In the genomic region with DNA sequence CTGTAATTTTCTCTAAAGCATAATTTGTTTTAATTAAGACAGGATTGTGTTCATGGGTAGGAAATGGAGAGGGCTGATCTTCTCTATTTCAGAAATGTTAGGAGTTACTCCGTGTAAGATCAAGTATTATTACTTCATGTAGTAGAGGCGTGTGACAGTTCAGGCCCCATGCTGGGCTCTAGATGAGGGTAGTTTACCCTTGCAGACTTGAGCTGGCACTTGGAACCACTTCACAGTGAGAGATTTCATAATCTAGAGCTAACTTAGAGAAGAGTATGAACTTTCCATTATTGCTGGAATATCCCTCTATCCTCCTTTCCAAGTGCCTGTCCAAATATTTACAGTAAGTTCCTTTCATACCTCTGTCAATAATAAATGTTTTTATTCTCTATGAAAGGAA, we compare ENCODE assay signal across 22 cellular contexts.
DNase-seq lines count a peak whose midpoint lies in the region; ATAC-seq and TF ChIP-seq lines count a peak whose summit lies in the region.
"Had no signal": no experiment of that assay in that cellular context is flagged by ENCODE, and none has a peak within 500 bp of the region (broad histone marks: within the 10 kb centered on the region; RNA-seq: fewer than 3 reads in every experiment).

No MANE protein-coding gene starts in this region.

- ATAC-seq in left lobe of liver = peak; percentile 57
- no peak for ATAC-seq in lung (ENCODE audit: insufficient read depth, low FRiP score)
- ATAC-seq: A549, GM12878 had no signal

- H3K9me3 ChIP-seq in lung (ENCODE audit: control insufficient read depth in 2 of 2, insufficient read depth in 1 of 2, low read length in 1 of 2) (no peaks in the 10 kb centered on the region), vagina (no peaks in the 10 kb centered on the region)
- H3K9me3 ChIP-seq: A549; BE2C; BLaER1 treated with 17β-estradiol and CSF1 and Interleukin-3, amounts not matched to agents 10 nM and 100 nM had no signal

- no peak for TF ChIP-seq POLR2A in vagina (IDR thresholded peaks at IDR 0.05)

- no peak for TF ChIP-seq CTCF in choroid plexus epithelial cell (conservative IDR thresholded peaks at IDR 0.05; ENCODE audit: low read depth, low read length)
- no peak for TF ChIP-seq CTCF in lung (IDR thresholded peaks at IDR 0.05; ENCODE audit: control extremely low read depth, extremely low read depth)
- TF ChIP-seq CTCF in vagina (IDR thresholded peaks at IDR 0.05) = no peak

- peaks cover 0 to 1% of the 10 kb centered on the region in 2 donors for H3K36me3 ChIP-seq in lung (ENCODE audit: control insufficient read depth in 2 of 2, insufficient read depth in 2 of 2, low read length in 2 of 2)
- no peaks in the 10 kb centered on the region for H3K36me3 ChIP-seq in vagina
- H3K36me3 ChIP-seq: BE2C; BLaER1 treated with 17β-estradiol and CSF1 and Interleukin-3, amounts not matched to agents 10 nM and 100 nM had no signal

- H3K27ac ChIP-seq in lung (ENCODE audit: low read depth in 1 of 2, low read length in 1 of 2) (no peak overlapping the region), vagina (no peak overlapping the region)
- H3K27ac ChIP-seq: A549; BLaER1 treated with 17β-estradiol and CSF1 and Interleukin-3, amounts not matched to agents 10 nM and 100 nM; GM23248 had no signal

- intact Hi-C loops in vagina (cut with DNase I) = no loop called here

- no peak overlapping the region for H3K4me3 ChIP-seq in choroid plexus epithelial cell (ENCODE audit: low read depth, low read length)
- no peak overlapping the region for H3K4me3 ChIP-seq in lung
- no peak overlapping the region for H3K4me3 ChIP-seq in vagina
- H3K4me3 ChIP-seq: A549; BLaER1 treated with 17β-estradiol and CSF1 and Interleukin-3, amounts not matched to agents 10 nM and 100 nM; GM12878; GM23248 had no signal

- peaks cover 0 to 3% of the 10 kb centered on the region in 2 donors for H3K4me1 ChIP-seq in lung (ENCODE audit: control insufficient read depth in 2 of 2, insufficient read depth in 2 of 2, low read length in 2 of 2)
- no peaks in the 10 kb centered on the region for H3K4me1 ChIP-seq in vagina
- H3K4me1 ChIP-seq: A549; BE2C; BLaER1 treated with 17β-estradiol and CSF1 and Interleukin-3, amounts not matched to agents 10 nM and 100 nM had no signal

- 59 to 63% methylated on average over 2 of the region's 2 CpGs for WGBS in lung, 2 donors

- DNase-seq in choroid plexus epithelial cell (ENCODE audit: low read depth) = peak; percentile 18
- no peak for DNase-seq in left lobe of liver (ENCODE audit: low spot score)
- peak; percentile 59 for DNase-seq in lung (ENCODE audit: low spot score)
- DNase-seq in NCI-H1930 (lab: John Stamatoyannopoulos, UW) = no peak
- DNase-seq in stimulated activated CD4-positive, alpha-beta T cell treated with anti-CD3 and anti-CD28 coated beads, Interleukin-2, amount 100 ng/mL, for 24 hours = no peak
- DNase-seq in vagina (ENCODE audit: extremely low spot score in 2 of 2) = no peak
- DNase-seq: 8988T; ACHN; AML-193; BE2C; CD4-positive, alpha-beta T cell; CD8-positive, alpha-beta memory T cell; DMS 273 treated with DMSO at 0.1 percent for 48 hours; DMS79; EL; GDM1; GM23248; H7; HCEC 1CT had no signal

- no peaks in the 10 kb centered on the region for H3K27me3 ChIP-seq in lung (ENCODE audit: control insufficient read depth, insufficient read depth)
- no peaks in the 10 kb centered on the region for H3K27me3 ChIP-seq in vagina
- H3K27me3 ChIP-seq: BLaER1 treated with 17β-estradiol and CSF1 and Interleukin-3, amounts not matched to agents 10 nM and 100 nM had no signal

Comparison
In these comparisons a context has a peak if more than half of its experiments do, and no peak if none do; other contexts are left out.
1. DNase-seq: peak in choroid plexus epithelial cell (single experiment) and lung (single experiment); none in left lobe of liver (single experiment), NCI-H1930 (0 of 2), stimulated activated CD4-positive, alpha-beta T cell treated with anti-CD3 and anti-CD28 coated beads, Interleukin-2, amount 100 ng/mL, for 24 hours (0 of 2) and vagina (0 of 2).